25 cellular contexts compared by ENCODE assay signal in the genomic region with DNA sequence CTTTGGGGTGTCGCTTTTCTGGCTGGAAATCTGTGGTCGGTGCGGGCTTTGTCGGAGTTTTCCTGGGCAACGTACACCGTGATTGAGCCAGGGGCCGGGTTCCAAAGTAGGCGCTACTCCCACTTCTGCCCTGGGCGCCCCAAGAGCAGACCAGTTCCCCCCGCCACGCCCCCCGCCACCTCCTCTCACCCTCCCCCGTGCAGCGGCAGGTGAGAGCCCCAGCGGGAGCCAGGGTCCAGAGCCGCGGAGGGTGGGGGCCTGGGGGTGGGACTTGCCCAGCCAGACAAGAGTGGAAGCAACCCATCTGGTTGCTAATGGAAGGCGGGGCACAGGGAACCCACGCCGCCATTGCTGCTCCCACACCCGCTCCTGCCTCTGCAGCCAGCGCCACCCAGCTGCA.
"Had no signal": no experiment of that assay in that cellular context is flagged by ENCODE, and none has a peak within 500 bp of the region (broad histone marks: within the 10 kb centered on the region; RNA-seq: fewer than 3 reads in every experiment).

No MANE protein-coding gene starts in this region.

- H3K27me3 ChIP-seq: esophagus squamous epithelium, gastroesophageal sphincter, right lobe of liver, spleen, transverse colon had no signal

- H3K27me3 Mint-ChIP-seq: effector memory CD8-positive, alpha-beta T cell; naive B cell; stimulated activated naive B cell treated with anti-CD40 and anti-IgM and Interleukin-4, amounts not matched to agents 10 μg/mL and 1 μg/mL and 100 μg/mL, for 72 hours; stimulated activated naive CD8-positive, alpha-beta T cell treated with anti-CD3 and anti-CD28 coated beads, Interleukin-15, amount 100 ng/mL, for 72 hours had no signal

- H3K4me1 ChIP-seq: esophagus squamous epithelium, gastroesophageal sphincter, parathyroid adenoma, psoas muscle, right lobe of liver, spleen, transverse colon had no signal

- ATAC-seq: effector memory CD8-positive, alpha-beta T cell; gastroesophageal sphincter; left colon; left ventricle myocardium superior; psoas muscle; right lobe of liver; stimulated activated naive CD8-positive, alpha-beta T cell treated with anti-CD3 and anti-CD28 coated beads, Interleukin-15, amount 100 ng/mL, for 72 hours had no signal

- H3K9ac ChIP-seq: parathyroid adenoma had no signal

- H3K36me3 ChIP-seq: esophagus squamous epithelium, gastroesophageal sphincter, right lobe of liver, spleen, thoracic aorta, transverse colon had no signal

- H3K4me3 Mint-ChIP-seq: effector memory CD8-positive, alpha-beta T cell; naive B cell; nephron; stimulated activated naive B cell treated with anti-CD40 and anti-IgM and Interleukin-4, amounts not matched to agents 10 μg/mL and 1 μg/mL and 100 μg/mL, for 72 hours; stimulated activated naive CD8-positive, alpha-beta T cell treated with anti-CD3 and anti-CD28 coated beads, Interleukin-15, amount 100 ng/mL, for 72 hours had no signal

- H3K79me2 ChIP-seq: parathyroid adenoma had no signal

- H3K4me3 ChIP-seq: esophagus squamous epithelium, gastroesophageal sphincter, lung, psoas muscle, right lobe of liver, spleen, thoracic aorta, transverse colon had no signal

- H2AFZ ChIP-seq: parathyroid adenoma had no signal

- H3K9me3 ChIP-seq: gastroesophageal sphincter, psoas muscle, right lobe of liver, thoracic aorta, transverse colon had no signal

- DNase-seq: effector memory CD8-positive, alpha-beta T cell; esophagus squamous epithelium; foreskin fibroblast; glutamatergic neuron; left colon; left ventricle myocardium superior; mesenchymal stem cell; naive B cell; occipital lobe; retina; right lobe of liver; spleen; stimulated activated CD4-positive, alpha-beta T cell treated with anti-CD3 and anti-CD28 coated beads, Interleukin-15, amount 100 ng/mL, for 24 hours; stimulated activated CD4-positive, alpha-beta T cell treated with anti-CD3 and anti-CD28 coated beads, Interleukin-1b, Interleukin-23, amount 100 ng/mL, for 48 hours; stimulated activated CD4-positive, alpha-beta T cell treated with anti-CD3 and anti-CD28 coated beads, Interleukin-4, amount 100 ng/mL, for 4 hours; stimulated activated naive B cell treated with anti-CD40 and anti-IgM and Interleukin-4, amounts not matched to agents 10 μg/mL and 1 μg/mL and 100 μg/mL, for 72 hours; stimulated activated naive CD8-positive, alpha-beta T cell treated with anti-CD3 and anti-CD28 coated beads, Interleukin-15, amount 100 ng/mL, for 72 hours; transverse colon had no signal

- H3K27ac ChIP-seq: epithelial cell of prostate, esophagus squamous epithelium, gastroesophageal sphincter, parathyroid adenoma, psoas muscle, right lobe of liver, spleen, thoracic aorta, transverse colon had no signal

- H3K36me3 Mint-ChIP-seq: naive B cell; stimulated activated naive B cell treated with anti-CD40 and anti-IgM and Interleukin-4, amounts not matched to agents 10 μg/mL and 1 μg/mL and 100 μg/mL, for 72 hours had no signal

- H3K4me1 Mint-ChIP-seq: naive B cell; nephron; stimulated activated naive B cell treated with anti-CD40 and anti-IgM and Interleukin-4, amounts not matched to agents 10 μg/mL and 1 μg/mL and 100 μg/mL, for 72 hours; stimulated activated naive CD8-positive, alpha-beta T cell treated with anti-CD3 and anti-CD28 coated beads, Interleukin-15, amount 100 ng/mL, for 72 hours had no signal

- H3K27ac Mint-ChIP-seq: effector memory CD8-positive, alpha-beta T cell; naive B cell; nephron; stimulated activated naive B cell treated with anti-CD40 and anti-IgM and Interleukin-4, amounts not matched to agents 10 μg/mL and 1 μg/mL and 100 μg/mL, for 72 hours; stimulated activated naive CD8-positive, alpha-beta T cell treated with anti-CD3 and anti-CD28 coated beads, Interleukin-15, amount 100 ng/mL, for 72 hours had no signal
